In genomic region chr2:232418466-232419244, GRCh38 we compare ENCODE assay signal across 8 cellular contexts. TPM values are rescaled to one million over a fixed set of nuclear protein-coding genes. Genes with fewer than 3 reads are reported as not detected.
DNase-seq lines count a peak whose midpoint lies in the region; ATAC-seq and TF ChIP-seq lines count a peak whose summit lies in the region.

No MANE protein-coding gene starts in this region.

- peak overlapping the region; percentile 98 for H3K4me2 ChIP-seq in hepatocyte

- H3K27ac ChIP-seq in hepatocyte (no peak overlapping the region), uterus (no peak overlapping the region)

- WGBS in hepatocyte (ENCODE audit: low lambda C conversion rate, missing lambda C conversion rate), result 6% methylated on average over 35 of the region's 49 CpGs

- no peak for TF ChIP-seq CTCF in WTC11 (IDR thresholded peaks at IDR 0.05)
- TF ChIP-seq CTCF in hepatocyte (IDR thresholded peaks at IDR 0.05; ENCODE audit: poor library complexity), result no peak
- TF ChIP-seq CTCF in uterus (IDR thresholded peaks at IDR 0.05), result no peak

- no peaks in the 10 kb centered on the region for H4K20me1 ChIP-seq in hepatocyte (ENCODE audit: insufficient read depth, poor library complexity, severe bottlenecking)

- no peaks in the 10 kb centered on the region for H3K79me2 ChIP-seq in hepatocyte

- H3K36me3 ChIP-seq in hepatocyte (replicated peaks; ENCODE audit: insufficient read depth, low read depth) (no peaks in the 10 kb centered on the region), uterus (no peaks in the 10 kb centered on the region)

- DNase-seq in T-helper 2 cell treated with Interferon-gamma antibody and Interleukin-4, amounts not matched to agents 5 μg/mL and 100 μg/mL, for 36 hours (ENCODE audit: low spot score), result peak; percentile 13
- DNase-seq in T-helper 2 cell (no peak), WTC11 (ENCODE audit: low spot score) (peak; percentile 57), hepatocyte (ENCODE audit: low spot score) (peak; percentile 71), uterus (no peak), HK-2 (ENCODE audit: unreplicated experiment) (no peak)

- peaks cover 3% of the 10 kb centered on the region for H3K36me3 Mint-ChIP-seq in T-helper 2 cell treated with Interferon-gamma antibody and Interleukin-4, amounts not matched to agents 5 μg/mL and 100 μg/mL, for 36 hours (ENCODE audit: low read depth)
- H3K36me3 Mint-ChIP-seq in WTC11, result peaks cover 14% of the 10 kb centered on the region
- no peaks in the 10 kb centered on the region for H3K36me3 Mint-ChIP-seq in stimulated activated naive CD8-positive, alpha-beta T cell treated with anti-CD3 and anti-CD28 coated beads, Interleukin-15, Interleukin-2, amounts not matched to agents 100 ng/mL and 50 ng/mL, for 24 hours (ENCODE audit: low read depth)

- no peaks in the 10 kb centered on the region for H3K9me2 ChIP-seq in hepatocyte (replicated peaks; ENCODE audit: insufficient read depth)

- H3K4me1 ChIP-seq in hepatocyte (ENCODE audit: insufficient read depth) (peaks cover 22% of the 10 kb centered on the region), uterus (peaks cover 0 to 5% of the 10 kb centered on the region in 2 donors)

- H3K4me3 ChIP-seq in hepatocyte, result peak overlapping the region; percentile 14
- H3K4me3 ChIP-seq in uterus, result no peak overlapping the region

- H3K9me3 Mint-ChIP-seq in T-helper 2 cell treated with Interferon-gamma antibody and Interleukin-4, amounts not matched to agents 5 μg/mL and 100 μg/mL, for 36 hours, result peaks cover 8% of the 10 kb centered on the region
- peaks cover 5% of the 10 kb centered on the region for H3K9me3 Mint-ChIP-seq in WTC11
- H3K9me3 Mint-ChIP-seq in stimulated activated naive CD8-positive, alpha-beta T cell treated with anti-CD3 and anti-CD28 coated beads, Interleukin-15, Interleukin-2, amounts not matched to agents 100 ng/mL and 50 ng/mL, for 24 hours, result peaks cover 5% of the 10 kb centered on the region

- CTCF ChIA-PET in WTC11 (lab: Charles Lee), result interaction anchor here (0.9 to 2.4 kb wide), 11 partner anchors 18 to 518 kb away, joined by 3 to 11 read pairs (median 5); no protein-coding TSS in a partner anchor

- no peak overlapping the region for H3K27ac Mint-ChIP-seq in T-helper 2 cell treated with Interferon-gamma antibody and Interleukin-4, amounts not matched to agents 5 μg/mL and 100 μg/mL, for 36 hours
- H3K27ac Mint-ChIP-seq in WTC11, result no peak overlapping the region
- no peak overlapping the region for H3K27ac Mint-ChIP-seq in stimulated activated naive CD8-positive, alpha-beta T cell treated with anti-CD3 and anti-CD28 coated beads, Interleukin-15, Interleukin-2, amounts not matched to agents 100 ng/mL and 50 ng/mL, for 24 hours

- peak overlapping the region; percentile 7 for H2AFZ ChIP-seq in hepatocyte

- ATAC-seq in WTC11 (peak; percentile 6), GM21529 (IDR thresholded peaks at IDR 0.05; ENCODE audit: unreplicated experiment) (no peak)

- peaks cover 4% of the 10 kb centered on the region for H3K4me1 Mint-ChIP-seq in T-helper 2 cell treated with Interferon-gamma antibody and Interleukin-4, amounts not matched to agents 5 μg/mL and 100 μg/mL, for 36 hours (ENCODE audit: low read depth)
- peaks cover 26% of the 10 kb centered on the region for H3K4me1 Mint-ChIP-seq in WTC11
- H3K4me1 Mint-ChIP-seq in stimulated activated naive CD8-positive, alpha-beta T cell treated with anti-CD3 and anti-CD28 coated beads, Interleukin-15, Interleukin-2, amounts not matched to agents 100 ng/mL and 50 ng/mL, for 24 hours (ENCODE audit: low read depth), result peaks cover 14% of the 10 kb centered on the region

- H3K9me3 ChIP-seq in hepatocyte (ENCODE audit: low read depth), result no peaks in the 10 kb centered on the region
- H3K9me3 ChIP-seq in uterus, result no peaks in the 10 kb centered on the region

- POLR2A ChIA-PET in WTC11 (lab: Charles Lee), result no interaction called here

- no peak for TF ChIP-seq POLR2A in uterus (IDR thresholded peaks at IDR 0.05)

- H3K4me3 Mint-ChIP-seq in T-helper 2 cell treated with Interferon-gamma antibody and Interleukin-4, amounts not matched to agents 5 μg/mL and 100 μg/mL, for 36 hours, result peak overlapping the region; percentile 29
- H3K4me3 Mint-ChIP-seq in WTC11, result peak overlapping the region; percentile 77
- H3K4me3 Mint-ChIP-seq in stimulated activated naive CD8-positive, alpha-beta T cell treated with anti-CD3 and anti-CD28 coated beads, Interleukin-15, Interleukin-2, amounts not matched to agents 100 ng/mL and 50 ng/mL, for 24 hours, result peak overlapping the region; percentile 47

- intact Hi-C loops in uterus (cut with DNase I; ENCODE audit: low total_unique reads), result no loop called here

- peaks cover 66% of the 10 kb centered on the region for H3K27me3 ChIP-seq in hepatocyte
- peaks cover 0 to 9% of the 10 kb centered on the region in 2 donors for H3K27me3 ChIP-seq in uterus

- peaks cover 61% of the 10 kb centered on the region for H3K27me3 Mint-ChIP-seq in T-helper 2 cell treated with Interferon-gamma antibody and Interleukin-4, amounts not matched to agents 5 μg/mL and 100 μg/mL, for 36 hours (ENCODE audit: low read depth)
- peaks cover 68% of the 10 kb centered on the region for H3K27me3 Mint-ChIP-seq in WTC11 (ENCODE audit: low read depth)
- H3K27me3 Mint-ChIP-seq in stimulated activated naive CD8-positive, alpha-beta T cell treated with anti-CD3 and anti-CD28 coated beads, Interleukin-15, Interleukin-2, amounts not matched to agents 100 ng/mL and 50 ng/mL, for 24 hours, result peaks cover 54% of the 10 kb centered on the region

TF ChIP-seq in WTC11, 78 proteins besides CTCF, POLR2A, EP300 and RAD21 (continues in another document):
- TF ChIP-seq, protein P1, sequence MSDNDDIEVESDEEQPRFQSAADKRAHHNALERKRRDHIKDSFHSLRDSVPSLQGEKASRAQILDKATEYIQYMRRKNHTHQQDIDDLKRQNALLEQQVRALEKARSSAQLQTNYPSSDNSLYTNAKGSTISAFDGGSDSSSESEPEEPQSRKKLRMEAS (CRISPR knock-in tag; IDR thresholded peaks at IDR 0.05), result peak; percentile 50; the same call in 1 of the 2 replicates
- TF ChIP-seq ETV6 (CRISPR knock-in tag; IDR thresholded peaks at IDR 0.05), result no peak
- TF ChIP-seq ZNF423 (CRISPR knock-in tag; IDR thresholded peaks at IDR 0.05), result peak; percentile 58
- TF ChIP-seq, protein P2, sequence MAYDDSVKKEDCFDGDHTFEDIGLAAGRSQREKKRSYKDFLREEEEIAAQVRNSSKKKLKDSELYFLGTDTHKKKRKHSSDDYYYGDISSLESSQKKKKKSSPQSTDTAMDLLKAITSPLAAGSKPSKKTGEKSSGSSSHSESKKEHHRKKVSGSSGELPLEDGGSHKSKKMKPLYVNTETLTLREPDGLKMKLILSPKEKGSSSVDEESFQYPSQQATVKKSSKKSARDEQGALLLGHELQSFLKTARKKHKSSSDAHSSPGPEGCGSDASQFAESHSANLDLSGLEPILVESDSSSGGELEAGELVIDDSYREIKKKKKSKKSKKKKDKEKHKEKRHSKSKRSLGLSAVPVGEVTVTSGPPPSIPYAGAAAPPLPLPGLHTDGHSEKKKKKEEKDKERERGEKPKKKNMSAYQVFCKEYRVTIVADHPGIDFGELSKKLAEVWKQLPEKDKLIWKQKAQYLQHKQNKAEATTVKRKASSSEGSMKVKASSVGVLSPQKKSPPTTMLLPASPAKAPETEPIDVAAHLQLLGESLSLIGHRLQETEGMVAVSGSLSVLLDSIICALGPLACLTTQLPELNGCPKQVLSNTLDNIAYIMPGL (CRISPR knock-in tag; IDR thresholded peaks at IDR 0.05), result peak; percentile 31; the same call in 1 of the 2 replicates
- TF ChIP-seq, protein P3, sequence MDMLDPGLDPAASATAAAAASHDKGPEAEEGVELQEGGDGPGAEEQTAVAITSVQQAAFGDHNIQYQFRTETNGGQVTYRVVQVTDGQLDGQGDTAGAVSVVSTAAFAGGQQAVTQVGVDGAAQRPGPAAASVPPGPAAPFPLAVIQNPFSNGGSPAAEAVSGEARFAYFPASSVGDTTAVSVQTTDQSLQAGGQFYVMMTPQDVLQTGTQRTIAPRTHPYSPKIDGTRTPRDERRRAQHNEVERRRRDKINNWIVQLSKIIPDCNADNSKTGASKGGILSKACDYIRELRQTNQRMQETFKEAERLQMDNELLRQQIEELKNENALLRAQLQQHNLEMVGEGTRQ (CRISPR knock-in tag; IDR thresholded peaks at IDR 0.05), result 0 out of 2 replicates have a peak, but pooled peaks have one; percentile 10
- TF ChIP-seq SMAD4 (CRISPR knock-in tag; IDR thresholded peaks at IDR 0.05), result no peak
- no peak for TF ChIP-seq ZBTB21 (CRISPR knock-in tag; IDR thresholded peaks at IDR 0.05; ENCODE audit: borderline replicate concordance)
- TF ChIP-seq ZNF317 (CRISPR knock-in tag; IDR thresholded peaks at IDR 0.05; ENCODE audit: borderline replicate concordance, low read depth), result no peak
- TF ChIP-seq KAT7 (CRISPR knock-in tag; IDR thresholded peaks at IDR 0.05; ENCODE audit: borderline replicate concordance), result 0 out of 2 replicates have a peak, but pooled peaks have one; percentile 9
- no peak for TF ChIP-seq ZNF263 (CRISPR knock-in tag; IDR thresholded peaks at IDR 0.05; ENCODE audit: low read depth)
- no peak for TF ChIP-seq ZNF396 (CRISPR knock-in tag; IDR thresholded peaks at IDR 0.05; ENCODE audit: borderline replicate concordance)
- 0 out of 2 replicates have a peak, but pooled peaks have one; percentile 9 for TF ChIP-seq TP53 (CRISPR knock-in tag; IDR thresholded peaks at IDR 0.05)
- 0 out of 2 replicates have a peak, but pooled peaks have one; percentile 13 for TF ChIP-seq CREM (CRISPR knock-in tag; IDR thresholded peaks at IDR 0.05)
- no peak for TF ChIP-seq FOXK1 (CRISPR knock-in tag; IDR thresholded peaks at IDR 0.05)

RNA-seq across cellular contexts. Expression of gene ALPG, which starts 12.0 kb away (rescaled TPM):
- 0.94 to 1.3 TPM (median 1.2 TPM) in 3 replicates for total RNA-seq in WTC11 (2021)
- total RNA-seq in hepatocyte, result 0.16 and 1.5 TPM in 2 replicates
- polyA plus RNA-seq in hepatocyte, result 0.08 and 0.86 TPM in 2 replicates
- not detected for total RNA-seq in uterus

RNA-seq across cellular contexts. Expression of gene ALPI, which starts 37.3 kb away (rescaled TPM):
- total RNA-seq in WTC11 (2021) (not detected in 3 replicates), hepatocyte (3.9 and 4.1 TPM in 2 replicates), uterus (not detected)
- polyA plus RNA-seq in hepatocyte, result 2.7 and 3.5 TPM in 2 replicates

RNA-seq across cellular contexts. Expression of gene ALPP, which starts 40.1 kb away (rescaled TPM):
- total RNA-seq in WTC11 (2021) (0.14 to 0.20 TPM (median 0.14 TPM) in 3 replicates), hepatocyte (6.5 and 8.7 TPM in 2 replicates), uterus (under 1 TPM in 1 of 4 donors, not detected in 3; 0.62 TPM)
- polyA plus RNA-seq in hepatocyte, result 1.2 and 1.3 TPM in 2 replicates

Comparison
In these comparisons a context has a peak if more than half of its experiments do, and no peak if none do; other contexts are left out.
1. DNase-seq: peak in T-helper 2 cell treated with Interferon-gamma antibody and Interleukin-4, amounts not matched to agents 5 μg/mL and 100 μg/mL, for 36 hours (single experiment), WTC11 (single experiment) and hepatocyte (single experiment); none in T-helper 2 cell (0 of 5), uterus (0 of 2) and HK-2 (single experiment).
2. Peak in every context shown above with its lines, with median percentiles within 50 percentile points of each other: H3K4me3 Mint-ChIP-seq.